ENCODE assay signal across 8 cellular contexts in the genomic region with DNA sequence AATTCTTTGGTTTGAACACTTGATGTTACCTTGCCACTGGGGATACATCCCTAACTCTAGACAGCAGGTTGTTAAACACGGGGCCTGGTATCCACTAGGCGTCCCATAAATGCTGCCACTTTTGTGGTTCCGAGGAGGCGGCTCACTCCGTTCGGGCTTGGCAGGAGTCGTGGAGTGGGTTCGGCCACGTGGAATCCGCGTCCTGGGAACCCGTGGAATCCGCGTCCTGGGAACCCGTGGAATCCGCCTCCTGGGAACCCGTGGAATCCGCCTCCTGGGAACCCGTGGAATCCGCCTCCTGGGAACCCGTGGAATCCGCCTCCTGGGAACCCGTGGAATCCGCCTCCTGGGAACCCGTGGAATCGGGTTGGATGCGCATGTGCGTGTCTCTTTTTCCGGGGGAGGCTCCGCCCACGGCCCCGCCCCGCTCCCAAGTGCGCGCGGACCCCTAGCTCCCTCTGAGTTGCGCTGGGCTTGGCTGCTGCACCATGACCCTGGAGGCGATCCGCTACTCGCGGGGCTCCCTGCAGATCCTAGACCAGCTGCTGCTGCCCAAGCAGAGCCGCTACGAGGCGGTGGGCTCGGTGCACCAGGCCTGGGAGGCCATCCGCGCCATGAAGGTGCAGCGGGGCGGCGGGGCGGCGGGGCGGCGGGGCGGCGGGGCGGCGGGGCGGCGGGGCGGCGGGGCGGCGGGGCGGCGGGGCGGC. TPM values are rescaled to one million over a fixed set of nuclear protein-coding genes. Genes with fewer than 3 reads are reported as not detected.
DNase-seq lines count a peak whose midpoint lies in the region; ATAC-seq and TF ChIP-seq lines count a peak whose summit lies in the region.

Gene MRI1 (plus strand): TSS at position 422 of the 707 bp plus-strand sequence. CDS start 67 bp downstream, at position 489.

- peak within 1 kb of the TSS; percentile 56 to 71 for H3K27ac Mint-ChIP-seq in natural killer cell

- DNase-seq in GM12865 (ENCODE audit: low read depth) (peak; percentile 76), HuH-7 (ENCODE audit: low spot score) (peak; percentile 90), Peyer's patch (peak; percentile 78 to 90 (median 86)), fibroblast of pulmonary artery (ENCODE audit: low read depth) (peak; percentile 80), natural killer cell (peak; percentile 53), stromal cell of bone marrow (ENCODE audit: low read depth) (peak; percentile 31), DMS114 treated with DMSO at 0.1 percent for 48 hours (lab: John Stamatoyannopoulos, UW; ENCODE audit: unreplicated experiment) (no peak)
- DNase-seq in activated effector memory CD4-positive, alpha-beta T cell treated with Interleukin-2 at 50 U/mL for 16 hours = peak; percentile 45

- peak; percentile 79 to 83 (median 80) for ATAC-seq in natural killer cell

- peak within 1 kb of the TSS; percentile 57 to 82 (median 62) for H3K27ac ChIP-seq in Peyer's patch

- H3K36me3 ChIP-seq in Peyer's patch = peaks cover 0 to 55% (median 0%) of the 10 kb centered on the region in 3 donors

- TF ChIP-seq POLR2A in Peyer's patch (IDR thresholded peaks at IDR 0.05) = peak in 1 of 2 donors; percentile 22

- H3K27me3 ChIP-seq in Peyer's patch = no peaks in the 10 kb centered on the region

- peak within 1 kb of the TSS; percentile 94 for H3K4me3 ChIP-seq in GM12865 (ENCODE audit: low read depth, low read length)
- peak within 1 kb of the TSS; percentile 64 to 92 (median 80) for H3K4me3 ChIP-seq in Peyer's patch
- peak within 1 kb of the TSS; percentile 75 for H3K4me3 ChIP-seq in fibroblast of pulmonary artery (replicated peaks; ENCODE audit: low read depth, low read length)

- no peaks in the 10 kb centered on the region for H3K9me3 Mint-ChIP-seq in natural killer cell

- intact Hi-C loops in natural killer cell (cut with micrococcal nuclease) = no loop called here

- H3K9me3 ChIP-seq in Peyer's patch = no peaks in the 10 kb centered on the region

- peaks cover 10 to 15% of the 10 kb centered on the region in 2 donors for H3K4me1 Mint-ChIP-seq in natural killer cell

- peaks cover 0 to 14% (median 2%) of the 10 kb centered on the region in 4 donors for H3K4me1 ChIP-seq in Peyer's patch

- TF ChIP-seq CTCF in GM12865 (IDR thresholded peaks at IDR 0.05; ENCODE audit: insufficient read depth, low read depth, low read length, missing control alignments) (no peak), Peyer's patch (IDR thresholded peaks at IDR 0.05) (no peak), fibroblast of pulmonary artery (IDR thresholded peaks at IDR 0.05; ENCODE audit: low read length, missing control alignments) (no peak), natural killer cell (IDR thresholded peaks at IDR 0.05) (no peak)

- no peaks in the 10 kb centered on the region for H3K36me3 Mint-ChIP-seq in natural killer cell

- H3K27me3 Mint-ChIP-seq in natural killer cell (ENCODE audit: low read depth in 2 of 2) = no peaks in the 10 kb centered on the region

- H3K4me3 Mint-ChIP-seq in natural killer cell = peak within 1 kb of the TSS; percentile 78

RNA-seq across cellular contexts. Expression of gene MRI1, which starts in this region (rescaled TPM):
- total RNA-seq in Peyer's patch = 100 to 1,000 TPM in 2 of 4 donors, 10 to 100 TPM in 2; 59.2 to 126 (median 95.7) TPM
- total RNA-seq in natural killer cell = 10 to 100 TPM; 25.7 to 35.4 (median 26.7) TPM
